Comparison of ENCODE assay signal across 9 cellular contexts in the genomic region with DNA sequence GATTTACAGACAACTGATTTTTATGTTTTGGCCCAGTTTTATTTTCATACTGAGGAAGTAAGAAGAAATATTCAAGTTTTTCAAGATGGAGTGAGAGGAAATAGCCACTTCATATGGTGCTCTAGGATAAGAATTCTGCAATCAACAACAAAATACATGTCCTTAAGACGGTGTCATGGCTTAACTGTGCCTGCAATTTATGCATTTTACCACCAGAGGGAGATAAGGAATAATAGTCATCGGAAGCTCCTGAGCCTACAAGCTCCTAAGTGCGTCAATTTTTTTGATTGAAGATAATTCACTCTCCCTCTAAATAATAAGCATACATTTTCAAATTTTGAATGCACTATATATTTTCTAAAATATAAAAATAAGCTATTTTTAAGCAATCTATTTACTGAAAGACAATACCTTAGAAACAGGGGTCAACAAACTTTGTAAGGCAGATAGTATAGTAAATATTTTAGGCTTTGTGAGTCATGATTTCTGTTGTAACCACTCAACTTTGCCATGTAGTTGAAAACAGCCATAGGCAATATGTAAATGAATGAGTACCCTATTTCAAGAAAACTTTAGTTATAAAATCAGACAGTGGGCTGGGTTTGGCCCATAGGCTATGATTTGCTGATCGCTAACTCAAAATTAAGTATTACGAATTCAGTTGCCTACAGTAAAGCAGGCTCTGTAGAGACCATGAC.
DNase-seq lines count a peak whose midpoint lies in the region; ATAC-seq and TF ChIP-seq lines count a peak whose summit lies in the region.
"Had no signal": no experiment of that assay in that cellular context is flagged by ENCODE, and none has a peak within 500 bp of the region (broad histone marks: within the 10 kb centered on the region; RNA-seq: fewer than 3 reads in every experiment).

No MANE protein-coding gene starts in this region.

- no peaks in the 10 kb centered on the region for H3K36me3 ChIP-seq in cardiac muscle cell
- no peaks in the 10 kb centered on the region for H3K36me3 ChIP-seq in heart left ventricle
- H3K36me3 ChIP-seq in OCI-LY3 (replicated peaks; ENCODE audit: low read depth, low read length): no peaks in the 10 kb centered on the region
- no peaks in the 10 kb centered on the region for H3K36me3 ChIP-seq in testis (ENCODE audit: low read depth, missing control alignments)
- H3K36me3 ChIP-seq in effector memory CD4-positive, alpha-beta T cell (ENCODE audit: control insufficient read depth, insufficient read depth, low read length): no peaks in the 10 kb centered on the region

- no peak overlapping the region for H2AFZ ChIP-seq in OCI-LY3 (ENCODE audit: low read depth, low read length)

- no peak overlapping the region for H3K9ac ChIP-seq in OCI-LY3 (ENCODE audit: low read length)

- H3K4me3 ChIP-seq in cardiac muscle cell (no peak overlapping the region), heart left ventricle (no peak overlapping the region), OCI-LY3 (ENCODE audit: low read length) (no peak overlapping the region), fibroblast of mammary gland (ENCODE audit: control insufficient read depth, low read depth, low read length) (no peak overlapping the region), testis (no peak overlapping the region)
- no peak overlapping the region for H3K4me3 ChIP-seq in effector memory CD4-positive, alpha-beta T cell (ENCODE audit: insufficient read depth, low read depth, low read length, poor library complexity, severe bottlenecking)

- H3K9me3 ChIP-seq in cardiac muscle cell (ENCODE audit: low read depth) (no peaks in the 10 kb centered on the region), heart left ventricle (peaks cover 0 to 14% (median 0%) of the 10 kb centered on the region in 12 donors), OCI-LY3 (ENCODE audit: insufficient read depth, low read length) (no peaks in the 10 kb centered on the region), testis (no peaks in the 10 kb centered on the region)
- no peaks in the 10 kb centered on the region for H3K9me3 ChIP-seq in effector memory CD4-positive, alpha-beta T cell (ENCODE audit: control insufficient read depth, low read length)

- ATAC-seq in heart left ventricle (no peak), GM18870 (IDR thresholded peaks at IDR 0.05; ENCODE audit: unreplicated experiment) (no peak)

- H3K27me3 ChIP-seq in cardiac muscle cell: no peaks in the 10 kb centered on the region
- no peaks in the 10 kb centered on the region for H3K27me3 ChIP-seq in heart left ventricle
- no peaks in the 10 kb centered on the region for H3K27me3 ChIP-seq in OCI-LY3 (ENCODE audit: low read depth, low read length)
- no peaks in the 10 kb centered on the region for H3K27me3 ChIP-seq in testis
- no peaks in the 10 kb centered on the region for H3K27me3 ChIP-seq in effector memory CD4-positive, alpha-beta T cell (replicated peaks; ENCODE audit: control insufficient read depth, insufficient read depth, low read length, poor library complexity, severe bottlenecking)

- H3K4me1 ChIP-seq in cardiac muscle cell (ENCODE audit: low read depth) (no peaks in the 10 kb centered on the region), heart left ventricle (peaks cover 0 to 38% (median 9%) of the 10 kb centered on the region in 12 donors), OCI-LY3 (ENCODE audit: low read length) (peaks cover 13% of the 10 kb centered on the region), testis (peaks cover 6% of the 10 kb centered on the region)
- no peaks in the 10 kb centered on the region for H3K4me1 ChIP-seq in effector memory CD4-positive, alpha-beta T cell (ENCODE audit: control insufficient read depth, insufficient read depth, low read length, poor library complexity, severe bottlenecking)

- peak in 1 of 2 donors; percentile 28 for DNase-seq in cardiac muscle cell (ENCODE audit: low read depth in 1 of 2, low spot score in 1 of 2)
- no peak for DNase-seq in heart left ventricle
- peak; percentile 51 for DNase-seq in fibroblast of mammary gland (ENCODE audit: low read depth)
- DNase-seq in testis: no peak
- DNase-seq in DMS153 treated with DMSO at 0.1 percent for 48 hours (lab: John Stamatoyannopoulos, UW; ENCODE audit: unreplicated experiment): no peak
- DNase-seq in effector memory CD4-positive, alpha-beta T cell: no peak
- DNase-seq: CD4-positive, alpha-beta memory T cell had no signal

- no peak overlapping the region for H3K4me2 ChIP-seq in OCI-LY3 (ENCODE audit: low read length)

- no peaks in the 10 kb centered on the region for H3K79me2 ChIP-seq in OCI-LY3 (ENCODE audit: low read length)

- H4K20me1 ChIP-seq in OCI-LY3 (ENCODE audit: insufficient read depth, low read length): no peaks in the 10 kb centered on the region

- H3K27ac ChIP-seq in cardiac muscle cell: no peak overlapping the region
- no peak overlapping the region for H3K27ac ChIP-seq in heart left ventricle
- no peak overlapping the region for H3K27ac ChIP-seq in OCI-LY3 (ENCODE audit: low read length)
- no peak overlapping the region for H3K27ac ChIP-seq in testis
- no peak overlapping the region for H3K27ac ChIP-seq in effector memory CD4-positive, alpha-beta T cell (ENCODE audit: insufficient read depth, low read length, poor library complexity, severe bottlenecking)

- WGBS in heart left ventricle, 4 donors: 64 to 71% (median 68%) methylated on average over 5 of the region's 5 CpGs
- 65 to 67% methylated on average over 5 of the region's 5 CpGs for WGBS in testis, 2 donors

- intact Hi-C loops in heart left ventricle (cut with DNase I) (loop anchor here in 1 of 10 donors (10.0 kb wide), 1 partner anchor 231 kb away; the partner anchor contains the start of gene MYLIP), testis (cut with DNase I; ENCODE audit: low total_unique reads) (no loop called here)

- TF ChIP-seq CTCF in cardiac muscle cell (IDR thresholded peaks at IDR 0.05; ENCODE audit: low read depth, low read length) (peak; percentile 45), heart left ventricle (IDR thresholded peaks at IDR 0.05) (peak in 6 of 12 donors; percentile 19 to 32 (median 28)), OCI-LY3 (IDR thresholded peaks at IDR 0.05; ENCODE audit: low read depth, low read length) (peak; percentile 44), fibroblast of mammary gland (conservative IDR thresholded peaks at IDR 0.05; ENCODE audit: control insufficient read depth, insufficient read depth, low read depth, low read length) (peak; percentile 56), testis (IDR thresholded peaks at IDR 0.05) (peak; percentile 61 to 63 (median 62))

- no peak for TF ChIP-seq POLR2A in heart left ventricle (IDR thresholded peaks at IDR 0.05)
- no peak for TF ChIP-seq POLR2A in testis (IDR thresholded peaks at IDR 0.05)
